ENCODE assay signal across 7 cellular contexts in genomic region chr2:157874278-157874825, GRCh38. TPM values are rescaled to one million over a fixed set of nuclear protein-coding genes. Genes with fewer than 3 reads are reported as not detected.
DNase-seq lines count a peak whose midpoint lies in the region; ATAC-seq, FAIRE-seq and TF ChIP-seq lines count a peak whose summit lies in the region.

No MANE protein-coding gene starts in this region.

- H2AFZ ChIP-seq in MM.1S (ENCODE audit: low read length), result no peak overlapping the region

- H3K4me3 Mint-ChIP-seq in brain, result peak overlapping the region; percentile 95 to 99 (median 98)

- H3K4me3 ChIP-seq in MM.1S (ENCODE audit: low read length) (no peak overlapping the region), kidney (ENCODE audit: low read length in 2 of 2) (peak overlapping the region; percentile 89 to 90), stomach (peak overlapping the region; percentile 68 to 87 (median 78))

- H3K9me3 ChIP-seq in MM.1S (replicated peaks; ENCODE audit: insufficient read depth, low read length) (no peaks in the 10 kb centered on the region), kidney (ENCODE audit: control insufficient read depth in 1 of 2, low read length in 2 of 2) (no peaks in the 10 kb centered on the region), stomach (no peaks in the 10 kb centered on the region)

- H3K4me1 Mint-ChIP-seq in brain, result peaks cover 79% of the 10 kb centered on the region

- no peaks in the 10 kb centered on the region for H3K9me2 ChIP-seq in MM.1S (replicated peaks; ENCODE audit: insufficient read depth, low read length)

- H3K79me2 ChIP-seq in MM.1S (ENCODE audit: low read length), result peaks cover 13% of the 10 kb centered on the region

- H4K20me1 ChIP-seq in MM.1S (ENCODE audit: insufficient read depth, low read length), result no peaks in the 10 kb centered on the region

- H3K9ac ChIP-seq in MM.1S (ENCODE audit: low read length) (no peak overlapping the region), kidney (ENCODE audit: low read length in 2 of 2) (peak overlapping the region; percentile 10 to 88)

- H3K27ac Mint-ChIP-seq in brain, result peak overlapping the region; percentile 96 to 99 (median 98)

- peaks cover 10% of the 10 kb centered on the region for H3K36me3 Mint-ChIP-seq in brain

- H3F3A ChIP-seq in MM.1S (ENCODE audit: insufficient read depth, low read length), result peaks cover 12% of the 10 kb centered on the region

- H3K36me3 ChIP-seq in MM.1S (replicated peaks; ENCODE audit: insufficient read depth, low read length) (no peaks in the 10 kb centered on the region), kidney (ENCODE audit: control insufficient read depth in 1 of 2, insufficient read depth in 2 of 2, low read length in 2 of 2) (no peaks in the 10 kb centered on the region), stomach (no peaks in the 10 kb centered on the region)

- 73 to 82% (median 80%) methylated on average over 6 of the region's 6 CpGs for WGBS in stomach, 5 donors

- H3K4me2 ChIP-seq in MM.1S (ENCODE audit: low read depth, low read length), result peak overlapping the region; percentile 69; the same call in 1 of the 2 replicates

- no peak for TF ChIP-seq POLR2A in stomach (IDR thresholded peaks at IDR 0.05)

- H3K9me3 Mint-ChIP-seq in brain, result peaks cover 0 to 3% (median 0%) of the 10 kb centered on the region in 5 experiments

- H3K27me3 ChIP-seq in MM.1S (replicated peaks; ENCODE audit: insufficient read depth, low read length) (no peaks in the 10 kb centered on the region), stomach (no peaks in the 10 kb centered on the region)

- intact Hi-C loops in kidney (cut with DNase I) (no loop called here), stomach (cut with DNase I; ENCODE audit: low total_unique reads) (loop anchor here (10.0 kb wide), 1 partner anchor 90 kb away; no protein-coding TSS in a partner anchor)

- no peak for TF ChIP-seq EP300 in stomach (IDR thresholded peaks at IDR 0.05)

- H3K4me1 ChIP-seq in MM.1S (ENCODE audit: low read length), result 0 out of 2 replicates have a peak, but pooled peaks cover 4% of the 10 kb centered on the region
- peaks cover 12 to 24% of the 10 kb centered on the region in 2 donors for H3K4me1 ChIP-seq in kidney (ENCODE audit: control insufficient read depth in 1 of 2, insufficient read depth in 1 of 2, low read depth in 1 of 2, low read length in 2 of 2)
- H3K4me1 ChIP-seq in stomach, result peaks cover 26 to 70% (median 46%) of the 10 kb centered on the region in 4 donors

- DNase-seq in MM.1S (no peak), kidney (peak; percentile 63), stomach (no peak), NCI-H1436 (lab: John Stamatoyannopoulos, UW) (no peak)

- FAIRE-seq in kidney (lab: Jason Lieb, UNC), result no peak

- no peak for ATAC-seq in HG03135 (IDR thresholded peaks at IDR 0.05; ENCODE audit: unreplicated experiment)
- ATAC-seq in GM21515 (IDR thresholded peaks at IDR 0.05; ENCODE audit: unreplicated experiment), result no peak

- TF ChIP-seq CTCF in MM.1S (IDR thresholded peaks at IDR 0.05; ENCODE audit: low read length) (no peak), brain (conservative IDR thresholded peaks at IDR 0.05) (no peak), kidney (IDR thresholded peaks at IDR 0.05; ENCODE audit: borderline replicate concordance, extremely low read depth, insufficient read depth) (no peak), stomach (IDR thresholded peaks at IDR 0.05) (no peak)

- H3K27ac ChIP-seq in MM.1S (ENCODE audit: low read length) (no peak overlapping the region), kidney (ENCODE audit: low read depth in 2 of 2, low read length in 2 of 2) (peak overlapping the region; percentile 11 to 87), stomach (peak overlapping the region in 4 of 5 donors; percentile 97 to 99 (median 98))

- peaks cover 6% of the 10 kb centered on the region for H3K27me3 Mint-ChIP-seq in brain

RNA-seq across cellular contexts. Expression of gene ACVR1, which starts 1.8 kb away (rescaled TPM):
- polyA plus RNA-seq in brain (ENCODE audit: insufficient read depth, low read depth, low replicate concordance) (14.2 TPM), kidney (ENCODE audit: insufficient read depth, low read depth, low replicate concordance) (16.3 TPM), stomach (1 to 10 TPM; 3.7 to 5.6 (median 5.5) TPM)
- total RNA-seq in kidney (38.3 TPM), stomach (10 to 100 TPM in 3 of 5 donors, 1 to 10 TPM in 2; 2.3 to 32.1 (median 18.4) TPM)
